ENCODE assay signal across 8 cellular contexts in the genomic region with DNA sequence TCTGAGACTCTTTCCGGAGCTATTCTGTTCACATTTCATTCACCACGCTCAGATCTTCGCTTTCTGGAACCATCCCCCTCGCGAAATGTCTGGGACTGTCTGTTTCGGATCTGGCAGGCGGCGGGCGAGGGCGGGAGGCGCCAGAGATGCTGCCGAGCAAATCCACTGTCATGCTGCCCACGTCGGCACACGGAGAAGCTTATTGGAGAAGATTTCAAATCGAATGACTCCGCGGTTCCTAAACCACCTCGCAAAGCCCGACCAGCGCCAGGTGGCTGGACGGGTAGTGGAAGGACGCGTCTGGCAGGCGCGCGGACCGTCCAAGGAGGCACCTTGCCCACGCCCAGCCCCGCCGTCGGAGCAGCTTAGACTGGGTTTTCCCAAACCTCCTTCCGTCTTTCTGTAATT. TPM values are rescaled to one million over a fixed set of nuclear protein-coding genes. Genes with fewer than 3 reads are reported as not detected.
DNase-seq lines count a peak whose midpoint lies in the region; ATAC-seq and TF ChIP-seq lines count a peak whose summit lies in the region.

No MANE protein-coding gene starts in this region.

- H3K4me1 ChIP-seq in breast epithelium (peaks cover 0 to 3% of the 10 kb centered on the region in 2 donors), gastrocnemius medialis (peaks cover 0 to 9% of the 10 kb centered on the region in 2 donors)

- TF ChIP-seq CTCF in breast epithelium (IDR thresholded peaks at IDR 0.05) (no peak), gastrocnemius medialis (IDR thresholded peaks at IDR 0.05 in 4 of 5, conservative IDR thresholded peaks at IDR 0.05 in 1 of 5) (no peak)

- DNase-seq in COR-L47 (lab: John Stamatoyannopoulos, UW) (peak; percentile 60), HK-2 (ENCODE audit: unreplicated experiment) (peak; percentile 73), T-helper 22 cell (ENCODE audit: low read depth) (peak; percentile 22), breast epithelium (ENCODE audit: low spot score in 2 of 2) (peak; percentile 41 to 59), iPS-NIHi11 (ENCODE audit: low spot score) (peak; percentile 11), gastrocnemius medialis (peak; percentile 4 to 28), mesenteric fat pad (ENCODE audit: low spot score) (no peak)

- no peak for TF ChIP-seq POLR2A in breast epithelium (IDR thresholded peaks at IDR 0.05)
- no peak for TF ChIP-seq POLR2A in gastrocnemius medialis (IDR thresholded peaks at IDR 0.05)

- H3K27me3 ChIP-seq in breast epithelium (no peaks in the 10 kb centered on the region), gastrocnemius medialis (no peaks in the 10 kb centered on the region)

- H3K27ac ChIP-seq in breast epithelium (peak overlapping the region; percentile 59 to 90), gastrocnemius medialis (peak overlapping the region; percentile 77 to 86 (median 83))

- no peak for ATAC-seq in gastrocnemius medialis
- no peak for ATAC-seq in GM18907 (IDR thresholded peaks at IDR 0.05; ENCODE audit: unreplicated experiment)

- H3K36me3 ChIP-seq in breast epithelium (no peaks in the 10 kb centered on the region), gastrocnemius medialis (no peaks in the 10 kb centered on the region)

- in situ Hi-C loops in gastrocnemius medialis (cut with MboI; ENCODE audit: low sequenced_read_pairs in 4 of 4), result loop anchor here (5.0 to 10.0 kb wide), 4 partner anchors 93 to 167 kb away; no protein-coding TSS in a partner anchor

- no peaks in the 10 kb centered on the region for H3K9me3 ChIP-seq in breast epithelium
- H3K9me3 ChIP-seq in gastrocnemius medialis, result no peaks in the 10 kb centered on the region

- intact Hi-C loops in breast epithelium (cut with DNase I; ENCODE audit: low total_unique reads) (loop anchor here (5.0 kb wide), 1 partner anchor 1569 kb away; no protein-coding TSS in a partner anchor), gastrocnemius medialis (cut with DNase I; ENCODE audit: low total_unique reads) (loop anchor here (2.0 to 5.0 kb wide), 4 partner anchors 91 to 161 kb away; a partner anchor contains a TSS)

- H3K4me3 ChIP-seq in breast epithelium (peak overlapping the region; percentile 73 to 81 (median 80)), gastrocnemius medialis (peak overlapping the region; percentile 70 to 94 (median 83))

RNA-seq across cellular contexts. Expression of a gene that starts 1.6 kb away (rescaled TPM):
- 10 to 100 TPM in 1 of 3 donors, 1 to 10 TPM in 2; 6.4 to 20.5 (median 8.5) TPM for total RNA-seq in breast epithelium
- 1 to 10 TPM; 3.1 to 7.0 (median 5.3) TPM for total RNA-seq in gastrocnemius medialis
- 9.3 TPM for total RNA-seq in mesenteric fat pad
